In genomic region chr18:48412339-48412929, GRCh38 we compare ENCODE assay signal across 9 cellular contexts. TPM values are rescaled to one million over a fixed set of nuclear protein-coding genes. Genes with fewer than 3 reads are reported as not detected.
A peak's percentile ranks its signal among the peaks of the same experiment; 100 is the strongest.
DNase-seq lines count a peak whose midpoint lies in the region; ATAC-seq and TF ChIP-seq lines count a peak whose summit lies in the region.
"Had no signal": no experiment of that assay in that cellular context is flagged by ENCODE, and none has a peak within 500 bp of the region (broad histone marks: within the 10 kb centered on the region; RNA-seq: fewer than 3 reads in every experiment).

No MANE protein-coding gene starts in this region.

- no peaks in the 10 kb centered on the region for H3K9me3 Mint-ChIP-seq in GM23338
- H3K9me3 Mint-ChIP-seq: stimulated activated naive CD8-positive, alpha-beta T cell treated with anti-CD3 and anti-CD28 coated beads, Interleukin-15, Interleukin-2, amounts not matched to agents 100 ng/mL and 50 ng/mL, for 24 hours had no signal

- H3K79me2 ChIP-seq in GM23338 (replicated peaks; ENCODE audit: insufficient read depth), result no peaks in the 10 kb centered on the region

- ATAC-seq in GM23338 (peak; percentile 3; the same call in 2 of the 3 replicates), left lobe of liver (peak; percentile 48), esophagus mucosa (no peak)

- H3K4me1 Mint-ChIP-seq in GM23338, result peaks cover 14% of the 10 kb centered on the region

- peaks cover 47% of the 10 kb centered on the region for H3K27me3 ChIP-seq in GM23338 (ENCODE audit: insufficient read depth)

- H3K4me2 ChIP-seq in GM23338, result no peak overlapping the region

- DNase-seq in CMK (ENCODE audit: low read depth) (peak; percentile 11), GM23338 (ENCODE audit: low spot score) (peak; percentile 91), NCI-H510A treated with DMSO at 0.1 percent for 48 hours (lab: John Stamatoyannopoulos, UW) (peak; percentile 49), astrocyte of the hippocampus (ENCODE audit: low read depth, low spot score) (peak; percentile 35), left lobe of liver (ENCODE audit: low spot score) (no peak), GOT3 (lab: John Stamatoyannopoulos, UW) (no peak)
- no peak for DNase-seq in activated CD8-positive, alpha-beta memory T cell treated with anti-CD3 and anti-CD28 coated beads, Interleukin-2, amount 50 U/mL, for 48 hours

- no peak overlapping the region for H3K4me3 Mint-ChIP-seq in GM23338
- H3K4me3 Mint-ChIP-seq: stimulated activated naive CD8-positive, alpha-beta T cell treated with anti-CD3 and anti-CD28 coated beads, Interleukin-15, Interleukin-2, amounts not matched to agents 100 ng/mL and 50 ng/mL, for 24 hours had no signal

- H3K4me1 ChIP-seq in GM23338 (ENCODE audit: insufficient read depth), result peaks cover 16% of the 10 kb centered on the region

- no peak overlapping the region for H3K27ac ChIP-seq in GM23338 (ENCODE audit: low read depth)

- H3K36me3 ChIP-seq in GM23338 (ENCODE audit: insufficient read depth), result no peaks in the 10 kb centered on the region

- 0 out of 2 replicates have a peak, but pooled peaks cover 4% of the 10 kb centered on the region for H4K20me1 ChIP-seq in GM23338 (replicated peaks; ENCODE audit: insufficient read depth)

- no peak overlapping the region for H3K4me3 ChIP-seq in GM23338

- no peaks in the 10 kb centered on the region for H3F3A ChIP-seq in GM23338 (replicated peaks; ENCODE audit: low read depth)

- H3K9me2 ChIP-seq in GM23338 (ENCODE audit: insufficient read depth), result no peaks in the 10 kb centered on the region

- H3K27ac Mint-ChIP-seq in GM23338, result no peak overlapping the region
- H3K27ac Mint-ChIP-seq: stimulated activated naive CD8-positive, alpha-beta T cell treated with anti-CD3 and anti-CD28 coated beads, Interleukin-15, Interleukin-2, amounts not matched to agents 100 ng/mL and 50 ng/mL, for 24 hours had no signal

- no peak overlapping the region for H2AFZ ChIP-seq in GM23338

- peak; percentile 73 to 74 for TF ChIP-seq CTCF in GM23338 (conservative IDR thresholded peaks at IDR 0.05; ENCODE audit: low read depth in 2 of 2)

- H3K27me3 Mint-ChIP-seq in GM23338 (ENCODE audit: insufficient read depth, low read depth, poor library complexity), result peaks cover 41% of the 10 kb centered on the region

- no peaks in the 10 kb centered on the region; the same call in 2 of the 3 replicates for H3K36me3 Mint-ChIP-seq in GM23338 (ENCODE audit: low read depth)

TF ChIP-seq in GM23338, 12 proteins besides CTCF, POLR2A, EP300 and RAD21:
- TF ChIP-seq REST (IDR thresholded peaks at IDR 0.05; ENCODE audit: unreplicated experiment) (no peak), EZH2 (IDR thresholded peaks at IDR 0.05; ENCODE audit: low read depth, unreplicated experiment) (no peak), ZNF331 (CRISPR knock-in tag; IDR thresholded peaks at IDR 0.05; ENCODE audit: low read depth) (no peak), JUNB (IDR thresholded peaks at IDR 0.05; ENCODE audit: unreplicated experiment) (no peak), NANOG (IDR thresholded peaks at IDR 0.05; ENCODE audit: borderline replicate concordance) (no peak)
TF ChIP-seq in GM23338: peak in this region for 0.

RNA-seq across cellular contexts. Expression of gene ZBTB7C, which starts 3.3 kb away (rescaled TPM):
- total RNA-seq in GM23338 (2014; rRNA removed; shearing (Covaris generic)), result 0.14 and 0.47 TPM in 2 replicates
- polyA plus RNA-seq in GM23338 (2016; fragmentation: Nextera tagmentation; extraction: Ambion mirVana), result 0.03 TPM in 1 of 2 replicates, not detected in the other
- 1.2 TPM for total RNA-seq in left lobe of liver
- total RNA-seq in esophagus mucosa, result 28.8 TPM

Comparison
In these comparisons a context has a peak if more than half of its experiments do, and no peak if none do; other contexts are left out.
1. DNase-seq: peak in CMK (single experiment), GM23338 (single experiment), NCI-H510A treated with DMSO at 0.1 percent for 48 hours (single experiment) and astrocyte of the hippocampus (single experiment); none in left lobe of liver (single experiment), activated CD8-positive, alpha-beta memory T cell treated with anti-CD3 and anti-CD28 coated beads, Interleukin-2, amount 50 U/mL, for 48 hours (single experiment) and GOT3 (single experiment).
2. RNA of gene ZBTB7C, which starts 3.3 kb away (total RNA-seq): 28.8 TPM in esophagus mucosa (single experiment); 1.2 TPM in left lobe of liver (single experiment) and 0.14 to 0.47 TPM in GM23338; every median in the first group is over 10 times any median in the second.